ENCODE assay signal across 8 cellular contexts in genomic region chr6:24583463-24584389, GRCh38.
DNase-seq lines count a peak whose midpoint lies in the region; ATAC-seq, FAIRE-seq and TF ChIP-seq lines count a peak whose summit lies in the region.

No MANE protein-coding gene starts in this region.

- ATAC-seq in HG03196 (IDR thresholded peaks at IDR 0.05; ENCODE audit: unreplicated experiment) (peak; percentile 75), left lung (peak; percentile 91), GM19324 (IDR thresholded peaks at IDR 0.05; ENCODE audit: low FRiP score, unreplicated experiment) (no peak)

- DNase-seq in GM12891 (ENCODE audit: insufficient read length, low spot score) (no peak), NCI-H446 (lab: John Stamatoyannopoulos, UW) (peak; percentile 25 to 79), left lung (peak in 1 of 2 donors; percentile 73)
- DNase-seq in activated CD4-positive, alpha-beta T cell treated with anti-CD3 and anti-CD28 coated beads for 24 hours (ENCODE audit: low read depth in 2 of 2), result peak; percentile 55 to 70
- DNase-seq in stimulated activated CD4-positive, alpha-beta T cell treated with anti-CD3 and anti-CD28 coated beads, TNF-alpha, amount 100 ng/mL, for 1 hour (ENCODE audit: low read depth in 3 of 3, low spot score in 1 of 3), result peak; percentile 32 to 59 (median 34)

- intact Hi-C loops in left lung (cut with DNase I), result loop anchor here in 1 of 2 donors (5.0 to 10.0 kb wide), 2 partner anchors 109 to 181 kb away; no protein-coding TSS in a partner anchor

- no peaks in the 10 kb centered on the region for H3K36me3 ChIP-seq in left lung

- FAIRE-seq in GM12891 (lab: Jason Lieb, UNC) (peak; percentile 80), colon (lab: Jason Lieb, UNC) (peak; percentile 14)

- H3K4me1 ChIP-seq in left lung, result peaks cover 0 to 13% of the 10 kb centered on the region in 2 donors

- H3K4me3 ChIP-seq in left lung, result no peak overlapping the region

- H3K27ac ChIP-seq in left lung, result no peak overlapping the region

- H3K9me3 ChIP-seq in left lung, result no peaks in the 10 kb centered on the region

- peak; percentile 74 to 83 for TF ChIP-seq CTCF in left lung (IDR thresholded peaks at IDR 0.05)

- no peaks in the 10 kb centered on the region for H3K27me3 ChIP-seq in left lung

- no peak for TF ChIP-seq POLR2A in GM12891 (IDR thresholded peaks at IDR 0.05; ENCODE audit: low read depth, low read length)

TF ChIP-seq in GM12891, 5 proteins besides CTCF, POLR2A, EP300 and RAD21:
- TF ChIP-seq POLR2AphosphoS5 (IDR thresholded peaks at IDR 0.05; ENCODE audit: low read depth, low read length), result no peak
- 0 out of 2 replicates have a peak, but pooled peaks have one; percentile 13 for TF ChIP-seq SPI1 (IDR thresholded peaks at IDR 0.05; ENCODE audit: low read depth, low read length)
